ENCODE assay signal across 9 cellular contexts in the genomic region with DNA sequence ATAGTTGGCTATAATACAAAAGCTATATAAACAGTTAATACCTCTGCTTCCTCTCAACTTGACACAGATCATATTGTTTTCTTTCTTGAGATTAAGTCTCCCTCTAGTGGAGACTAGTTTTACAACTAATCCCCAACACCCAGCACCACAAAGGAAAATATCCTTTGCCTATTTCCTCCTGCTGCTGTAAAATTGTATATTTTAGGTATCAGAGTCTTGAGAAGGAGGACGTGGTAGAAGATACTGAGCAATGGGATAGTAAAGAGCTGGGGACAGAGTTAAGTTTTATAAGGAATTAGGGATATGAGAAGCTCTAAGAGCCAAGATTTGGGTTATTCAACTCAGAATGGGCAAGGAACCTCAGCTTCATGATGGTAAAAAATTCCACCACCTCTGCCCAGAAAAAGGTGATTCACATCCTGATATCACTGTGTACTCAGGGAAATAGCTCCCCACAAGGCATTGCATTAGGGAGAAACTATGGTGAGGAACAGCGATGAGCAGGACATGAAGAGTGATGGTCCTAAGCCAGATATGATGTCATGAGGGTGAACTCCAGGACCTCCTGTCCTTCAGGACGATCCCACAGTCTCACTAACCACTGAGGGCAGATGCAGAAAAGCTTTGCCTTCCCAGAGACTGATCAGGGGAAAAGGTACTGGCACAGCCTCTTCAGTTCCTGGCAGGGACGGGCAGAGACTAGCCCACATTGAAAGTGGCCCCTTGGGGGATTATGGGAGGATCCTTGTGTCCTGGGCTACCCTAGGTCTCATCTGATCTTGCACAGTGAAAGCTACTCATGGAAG. TPM values are rescaled to one million over a fixed set of nuclear protein-coding genes. Genes with fewer than 3 reads are reported as not detected.
A peak's percentile ranks its signal among the peaks of the same experiment; 100 is the strongest.
DNase-seq lines count a peak whose midpoint lies in the region; ATAC-seq and TF ChIP-seq lines count a peak whose summit lies in the region.
"Had no signal": no experiment of that assay in that cellular context is flagged by ENCODE, and none has a peak within 500 bp of the region (broad histone marks: within the 10 kb centered on the region; RNA-seq: fewer than 3 reads in every experiment).

No MANE protein-coding gene starts in this region.

- H3K27me3 Mint-ChIP-seq in activated T-cell treated with anti-CD3 and anti-CD28 coated beads, Interleukin-2, amount 50 U/mL, for 24 hours: no peaks in the 10 kb centered on the region
- H3K27me3 Mint-ChIP-seq: stimulated activated naive CD8-positive, alpha-beta T cell treated with anti-CD3 and anti-CD28 coated beads, Interleukin-15, Interleukin-2, amounts not matched to agents 100 ng/mL and 50 ng/mL, for 24 hours had no signal

- H2AFZ ChIP-seq in Karpas-422 (ENCODE audit: low read length): no peak overlapping the region

- H3K4me3 ChIP-seq in Karpas-422 (ENCODE audit: low read length): no peak overlapping the region
- H3K4me3 ChIP-seq in coronary artery: no peak overlapping the region
- H3K4me3 ChIP-seq in upper lobe of left lung: no peak overlapping the region

- DNase-seq in GDM1 (lab: John Stamatoyannopoulos, UW) (peak; percentile 13), Karpas-422 (peak; percentile 83), OCI-M1 (lab: John Stamatoyannopoulos, UW) (peak; percentile 85), coronary artery (ENCODE audit: low spot score) (no peak), lung microvascular endothelial cell (ENCODE audit: low read depth in 2 of 2) (peak; percentile 82 to 83), upper lobe of left lung (no peak)
- DNase-seq in activated T-cell treated with anti-CD3 and anti-CD28 coated beads, Interleukin-2, amount 50 U/mL, for 24 hours: no peak

- H3K27ac Mint-ChIP-seq in activated T-cell treated with anti-CD3 and anti-CD28 coated beads, Interleukin-2, amount 50 U/mL, for 24 hours: no peak overlapping the region
- H3K27ac Mint-ChIP-seq: stimulated activated naive CD8-positive, alpha-beta T cell treated with anti-CD3 and anti-CD28 coated beads, Interleukin-15, Interleukin-2, amounts not matched to agents 100 ng/mL and 50 ng/mL, for 24 hours had no signal

- H3K36me3 ChIP-seq in Karpas-422 (ENCODE audit: insufficient read depth, low read length) (no peaks in the 10 kb centered on the region), upper lobe of left lung (no peaks in the 10 kb centered on the region)

- H3K9me2 ChIP-seq in Karpas-422 (replicated peaks; ENCODE audit: insufficient read depth, low read length): no peaks in the 10 kb centered on the region

- peak in 1 of 4 donors; percentile 48 for TF ChIP-seq EP300 in upper lobe of left lung (IDR thresholded peaks at IDR 0.05)

- H3K79me2 ChIP-seq in Karpas-422 (ENCODE audit: low read length): no peaks in the 10 kb centered on the region

- H3K4me2 ChIP-seq in Karpas-422 (ENCODE audit: low read depth, low read length, poor library complexity, severe bottlenecking): no peak overlapping the region

- H4K20me1 ChIP-seq in Karpas-422 (ENCODE audit: insufficient read depth, low read depth, low read length): no peaks in the 10 kb centered on the region

- H3K4me3 Mint-ChIP-seq in activated T-cell treated with anti-CD3 and anti-CD28 coated beads, Interleukin-2, amount 50 U/mL, for 24 hours: no peak overlapping the region
- H3K4me3 Mint-ChIP-seq: stimulated activated naive CD8-positive, alpha-beta T cell treated with anti-CD3 and anti-CD28 coated beads, Interleukin-15, Interleukin-2, amounts not matched to agents 100 ng/mL and 50 ng/mL, for 24 hours had no signal

- H3K4me1 Mint-ChIP-seq in activated T-cell treated with anti-CD3 and anti-CD28 coated beads, Interleukin-2, amount 50 U/mL, for 24 hours (ENCODE audit: low read depth): peaks cover 25% of the 10 kb centered on the region

- H3K27me3 ChIP-seq in Karpas-422 (ENCODE audit: low read length) (no peaks in the 10 kb centered on the region), upper lobe of left lung (no peaks in the 10 kb centered on the region)

- no peaks in the 10 kb centered on the region for H3K9me3 Mint-ChIP-seq in activated T-cell treated with anti-CD3 and anti-CD28 coated beads, Interleukin-2, amount 50 U/mL, for 24 hours
- H3K9me3 Mint-ChIP-seq: stimulated activated naive CD8-positive, alpha-beta T cell treated with anti-CD3 and anti-CD28 coated beads, Interleukin-15, Interleukin-2, amounts not matched to agents 100 ng/mL and 50 ng/mL, for 24 hours had no signal

- TF ChIP-seq CTCF in coronary artery (IDR thresholded peaks at IDR 0.05) (peak; percentile 50), upper lobe of left lung (IDR thresholded peaks at IDR 0.05) (peak; percentile 58 to 74 (median 66))

- no peak for TF ChIP-seq POLR2A in upper lobe of left lung (IDR thresholded peaks at IDR 0.05)

- H3K27ac ChIP-seq in Karpas-422 (ENCODE audit: low read length) (no peak overlapping the region), coronary artery (peak overlapping the region; percentile 36 to 86), upper lobe of left lung (no peak overlapping the region)

- H3K4me1 ChIP-seq in Karpas-422 (ENCODE audit: low read length) (peaks cover 4% of the 10 kb centered on the region; the same call in 1 of the 2 replicates), upper lobe of left lung (peaks cover 6 to 13% (median 9%) of the 10 kb centered on the region in 4 donors)

- WGBS in upper lobe of left lung, 2 donors: 34 to 42% methylated on average over 3 to 4 of the region's 4 CpGs

- ATAC-seq in upper lobe of left lung (ENCODE audit: low FRiP score in 2 of 2): peak; percentile 75 to 93
- ATAC-seq in HG02885 (IDR thresholded peaks at IDR 0.05; ENCODE audit: poor library complexity, unreplicated experiment): no peak

- no peaks in the 10 kb centered on the region for H3K36me3 Mint-ChIP-seq in activated T-cell treated with anti-CD3 and anti-CD28 coated beads, Interleukin-2, amount 50 U/mL, for 24 hours (ENCODE audit: low read depth)

- H3K9me3 ChIP-seq in Karpas-422 (ENCODE audit: low read length) (no peaks in the 10 kb centered on the region), upper lobe of left lung (no peaks in the 10 kb centered on the region)

- H3K9ac ChIP-seq in Karpas-422 (ENCODE audit: low read length): no peak overlapping the region

RNA-seq across cellular contexts. Expression of a gene that starts 14.7 kb away (rescaled TPM):
- not detected in 2 replicates for total RNA-seq in Karpas-422 (2014; rRNA removed; shearing (Covaris generic); ENCODE audit: low replicate concordance)
- total RNA-seq in lung microvascular endothelial cell (not detected in 2 replicates), upper lobe of left lung (1 to 10 TPM in 4 of 6 donors, under 1 TPM in 1, not detected in 1; 0.37 to 9.5 (median 4.0) TPM)

Comparison
In these comparisons a context has a peak if more than half of its experiments do, and no peak if none do; other contexts are left out.
1. DNase-seq: peak in GDM1 (single experiment), Karpas-422 (single experiment), OCI-M1 (single experiment) and lung microvascular endothelial cell (2 of 2); none in coronary artery (single experiment), upper lobe of left lung (0 of 2) and activated T-cell treated with anti-CD3 and anti-CD28 coated beads, Interleukin-2, amount 50 U/mL, for 24 hours (single experiment).
2. H3K27ac ChIP-seq: peak in coronary artery (2 of 2); none in Karpas-422 (single experiment) and upper lobe of left lung (0 of 4).